Comparison of ENCODE assay signal across 8 cellular contexts in the genomic region with DNA sequence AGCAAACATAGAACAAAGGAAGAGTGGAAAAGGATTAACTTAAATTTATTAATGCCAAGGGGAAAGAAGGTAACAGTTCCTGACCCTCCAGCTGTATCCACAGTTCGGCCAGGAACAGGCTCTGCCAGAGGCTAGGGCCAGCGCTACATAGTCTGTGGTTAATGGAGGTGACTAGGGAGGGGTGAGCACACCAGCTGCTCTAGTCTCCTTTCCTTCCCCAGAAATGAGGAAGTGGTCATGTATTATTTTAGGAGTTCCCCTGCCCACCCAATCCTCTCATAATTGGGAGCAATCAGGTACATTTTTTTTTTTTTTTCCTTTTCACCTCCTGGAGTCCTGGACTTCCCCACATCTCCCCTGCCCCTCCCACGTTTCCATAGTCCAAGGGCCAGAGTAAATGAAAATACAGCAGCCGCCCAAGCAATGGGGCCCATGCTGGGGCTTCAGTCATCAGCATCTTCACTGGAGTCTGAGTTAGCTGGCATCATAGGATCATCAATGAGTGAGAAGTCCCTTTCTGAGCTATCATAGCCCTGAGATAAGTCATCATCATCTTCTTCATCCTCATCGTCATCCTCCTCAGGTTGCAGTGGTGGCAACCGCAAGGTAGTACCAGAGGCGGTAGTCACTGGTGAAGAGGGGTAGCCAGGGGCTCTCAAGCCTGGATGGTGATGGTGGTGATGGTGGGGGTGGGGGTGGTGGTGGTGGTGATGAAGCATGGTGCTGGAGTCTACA. TPM values are rescaled to one million over a fixed set of nuclear protein-coding genes. Genes with fewer than 3 reads are reported as not detected.
DNase-seq lines count a peak whose midpoint lies in the region; ATAC-seq and TF ChIP-seq lines count a peak whose summit lies in the region.

No MANE protein-coding gene starts in this region.

- no peak for TF ChIP-seq POLR2A in GM18505 (IDR thresholded peaks at IDR 0.05; ENCODE audit: borderline replicate concordance, extremely low read depth, insufficient read depth, insufficient read length)

- H3K36me3 ChIP-seq in colonic mucosa, result peaks cover 4% of the 10 kb centered on the region
- H3K36me3 ChIP-seq in neuronal stem cell (replicated peaks in 1 of 2; ENCODE audit: control insufficient read depth in 2 of 2, insufficient read depth in 2 of 2, low read length in 2 of 2), result peaks cover 11 to 82% of the 10 kb centered on the region in 2 donors

- peak overlapping the region; percentile 98 for H3K4me3 Mint-ChIP-seq in activated CD4-positive, alpha-beta T cell treated with anti-CD3 and anti-CD28 coated beads for 36 hours
- peak overlapping the region; percentile 97 for H3K4me3 Mint-ChIP-seq in stimulated activated memory B cell treated with anti-CD40 and anti-IgM and Interleukin-4, amounts not matched to agents 10 μg/mL and 1 μg/mL and 100 μg/mL, for 72 hours

- no peak overlapping the region for H3K4me3 ChIP-seq in colonic mucosa
- H3K4me3 ChIP-seq in neuronal stem cell (ENCODE audit: low read length in 2 of 2), result no peak overlapping the region

- no peak for ATAC-seq in activated CD4-positive, alpha-beta T cell treated with anti-CD3 and anti-CD28 coated beads for 36 hours
- ATAC-seq in stimulated activated memory B cell treated with anti-CD40 and anti-IgM and Interleukin-4, amounts not matched to agents 10 μg/mL and 1 μg/mL and 100 μg/mL, for 72 hours, result peak; percentile 70
- ATAC-seq in GM18505 (IDR thresholded peaks at IDR 0.05; ENCODE audit: unreplicated experiment) (no peak), esophagus mucosa (no peak)

- intact Hi-C loops in activated CD4-positive, alpha-beta T cell treated with anti-CD3 and anti-CD28 coated beads for 36 hours (cut with DNase I, micrococcal nuclease), result loop anchor here in 1 of 2 experiments (2.0 to 10.0 kb wide), 2 partner anchors 77 to 151 kb away; no protein-coding TSS in a partner anchor
- intact Hi-C loops in colonic mucosa (cut with DNase I), result loop anchor here (10.0 kb wide), 1 partner anchor 161 kb away; no protein-coding TSS in a partner anchor

- POLR2A ChIA-PET in activated CD4-positive, alpha-beta T cell treated with anti-CD3 and anti-CD28 coated beads for 36 hours (lab: Charles Lee), result interaction anchor here (1.6 kb wide), 1 partner anchor 124 kb away, joined by 6 read pairs; no protein-coding TSS in a partner anchor

- H3K18ac ChIP-seq in neuronal stem cell (ENCODE audit: low read length), result no peak overlapping the region

- H3K79me1 ChIP-seq in neuronal stem cell (ENCODE audit: low read depth, low read length), result no peaks in the 10 kb centered on the region

- no peaks in the 10 kb centered on the region for H3K9me3 Mint-ChIP-seq in activated CD4-positive, alpha-beta T cell treated with anti-CD3 and anti-CD28 coated beads for 36 hours (ENCODE audit: low read depth)
- H3K9me3 Mint-ChIP-seq in stimulated activated memory B cell treated with anti-CD40 and anti-IgM and Interleukin-4, amounts not matched to agents 10 μg/mL and 1 μg/mL and 100 μg/mL, for 72 hours, result no peaks in the 10 kb centered on the region

- no peak overlapping the region for H2BK120ac ChIP-seq in neuronal stem cell (ENCODE audit: low read depth, low read length)

- H2AK5ac ChIP-seq in neuronal stem cell (ENCODE audit: low read depth, low read length), result no peak overlapping the region

- TF ChIP-seq CTCF in colonic mucosa (IDR thresholded peaks at IDR 0.05), result no peak

- H2BK15ac ChIP-seq in neuronal stem cell (ENCODE audit: low read length), result no peak overlapping the region

- H3K27me3 ChIP-seq in colonic mucosa (no peaks in the 10 kb centered on the region), neuronal stem cell (ENCODE audit: control insufficient read depth in 3 of 3, insufficient read depth in 3 of 3, low read depth in 1 of 3, low read length in 3 of 3) (no peaks in the 10 kb centered on the region)

- no peak overlapping the region for H4K91ac ChIP-seq in neuronal stem cell (ENCODE audit: low read depth, low read length, poor library complexity)

- no peaks in the 10 kb centered on the region for H3K27me3 Mint-ChIP-seq in activated CD4-positive, alpha-beta T cell treated with anti-CD3 and anti-CD28 coated beads for 36 hours
- no peaks in the 10 kb centered on the region for H3K27me3 Mint-ChIP-seq in stimulated activated memory B cell treated with anti-CD40 and anti-IgM and Interleukin-4, amounts not matched to agents 10 μg/mL and 1 μg/mL and 100 μg/mL, for 72 hours

- no peak overlapping the region for H3K4ac ChIP-seq in neuronal stem cell (ENCODE audit: low read length)

- no peak overlapping the region for H3K23ac ChIP-seq in neuronal stem cell (ENCODE audit: low read depth, low read length, poor library complexity)

- no peak overlapping the region for H3K4me2 ChIP-seq in neuronal stem cell (ENCODE audit: insufficient read depth, low read length, poor library complexity, severe bottlenecking)

- H3K9me3 ChIP-seq in colonic mucosa (no peaks in the 10 kb centered on the region), neuronal stem cell (replicated peaks in 1 of 2; ENCODE audit: control insufficient read depth in 2 of 2, insufficient read depth in 1 of 2, low read depth in 1 of 2, low read length in 2 of 2) (no peaks in the 10 kb centered on the region)

- no peak overlapping the region for H3K9ac ChIP-seq in colonic mucosa (ENCODE audit: low read depth in 2 of 2, low read length in 2 of 2)
- no peak overlapping the region for H3K9ac ChIP-seq in neuronal stem cell (ENCODE audit: low read depth, low read length, poor library complexity)

- CTCF ChIA-PET in activated CD4-positive, alpha-beta T cell treated with anti-CD3 and anti-CD28 coated beads for 36 hours (lab: Charles Lee), result interaction anchor here (0.6 to 1.3 kb wide), 3 partner anchors 104 to 275 kb away, joined by 3 to 5 read pairs (median 3); no protein-coding TSS in a partner anchor

- DNase-seq in activated CD4-positive, alpha-beta T cell treated with anti-CD3 and anti-CD28 coated beads for 36 hours, result peak; percentile 27
- DNase-seq in activated CD4-positive, alpha-beta T cell treated with anti-CD3 and anti-CD28 coated beads, Interleukin-2, amount 50 U/mL, for 1 hour, result no peak
- DNase-seq in NCI-H748 (lab: John Stamatoyannopoulos, UW; ENCODE audit: unreplicated experiment), result peak; percentile 29
- DNase-seq in colonic mucosa, result peak; percentile 25
- DNase-seq in neuronal stem cell (ENCODE audit: low spot score), result no peak

- H2BK12ac ChIP-seq in neuronal stem cell (ENCODE audit: low read length), result no peak overlapping the region

- no CpG with 5 or more reads among the region's 7 CpGs for WGBS in neuronal stem cell (ENCODE audit: extremely low coverage in 2 of 2, insufficient read length in 2 of 2, insufficient replicate concordance in 1 of 2), 2 donors

- no peak overlapping the region for H3K27ac ChIP-seq in colonic mucosa
- no peak overlapping the region for H3K27ac ChIP-seq in neuronal stem cell (replicated peaks; ENCODE audit: low read length)

- H3K14ac ChIP-seq in neuronal stem cell (ENCODE audit: low read length), result no peak overlapping the region

- H3K4me1 Mint-ChIP-seq in activated CD4-positive, alpha-beta T cell treated with anti-CD3 and anti-CD28 coated beads for 36 hours, result peaks cover 29% of the 10 kb centered on the region
- peaks cover 29% of the 10 kb centered on the region for H3K4me1 Mint-ChIP-seq in stimulated activated memory B cell treated with anti-CD40 and anti-IgM and Interleukin-4, amounts not matched to agents 10 μg/mL and 1 μg/mL and 100 μg/mL, for 72 hours

- H4K8ac ChIP-seq in neuronal stem cell (ENCODE audit: low read depth, low read length), result no peak overlapping the region

- H3K4me1 ChIP-seq in colonic mucosa (no peaks in the 10 kb centered on the region), neuronal stem cell (ENCODE audit: control insufficient read depth in 2 of 2, insufficient read depth in 1 of 2, low read depth in 1 of 2, low read length in 2 of 2) (peaks cover 0 to 7% of the 10 kb centered on the region in 2 donors)

- H3K36me3 Mint-ChIP-seq in activated CD4-positive, alpha-beta T cell treated with anti-CD3 and anti-CD28 coated beads for 36 hours (ENCODE audit: low read depth), result peaks cover 37% of the 10 kb centered on the region
- H3K36me3 Mint-ChIP-seq in stimulated activated memory B cell treated with anti-CD40 and anti-IgM and Interleukin-4, amounts not matched to agents 10 μg/mL and 1 μg/mL and 100 μg/mL, for 72 hours, result peaks cover 24% of the 10 kb centered on the region

- H2AFZ ChIP-seq in neuronal stem cell (ENCODE audit: low read length), result no peak overlapping the region

- H3K27ac Mint-ChIP-seq in activated CD4-positive, alpha-beta T cell treated with anti-CD3 and anti-CD28 coated beads for 36 hours, result peak overlapping the region; percentile 98
- H3K27ac Mint-ChIP-seq in stimulated activated memory B cell treated with anti-CD40 and anti-IgM and Interleukin-4, amounts not matched to agents 10 μg/mL and 1 μg/mL and 100 μg/mL, for 72 hours, result peak overlapping the region; percentile 99

- H2BK5ac ChIP-seq in neuronal stem cell (ENCODE audit: low read length), result no peak overlapping the region

RNA-seq across cellular contexts. Expression of gene SUPT16H, which starts 1.5 kb away (rescaled TPM):
- 100 to 1,000 TPM; 177 to 179 TPM for total RNA-seq in activated CD4-positive, alpha-beta T cell treated with anti-CD3 and anti-CD28 coated beads for 36 hours
- total RNA-seq in colonic mucosa, result 10 to 100 TPM; 43.9 to 71.8 TPM
- 124 TPM for polyA plus RNA-seq in neuronal stem cell (2013, experiment 1 of 2)
- 125 TPM for polyA plus RNA-seq in neuronal stem cell (2013, experiment 2 of 2)
- 40.3 TPM for total RNA-seq in esophagus mucosa

Comparison
In these comparisons a context has a peak if more than half of its experiments do, and no peak if none do; other contexts are left out.
1. DNase-seq: peak in activated CD4-positive, alpha-beta T cell treated with anti-CD3 and anti-CD28 coated beads for 36 hours (single experiment), NCI-H748 (single experiment) and colonic mucosa (single experiment); none in activated CD4-positive, alpha-beta T cell treated with anti-CD3 and anti-CD28 coated beads, Interleukin-2, amount 50 U/mL, for 1 hour (single experiment) and neuronal stem cell (single experiment).